ENCODE assay signal across 13 cellular contexts in the genomic region with DNA sequence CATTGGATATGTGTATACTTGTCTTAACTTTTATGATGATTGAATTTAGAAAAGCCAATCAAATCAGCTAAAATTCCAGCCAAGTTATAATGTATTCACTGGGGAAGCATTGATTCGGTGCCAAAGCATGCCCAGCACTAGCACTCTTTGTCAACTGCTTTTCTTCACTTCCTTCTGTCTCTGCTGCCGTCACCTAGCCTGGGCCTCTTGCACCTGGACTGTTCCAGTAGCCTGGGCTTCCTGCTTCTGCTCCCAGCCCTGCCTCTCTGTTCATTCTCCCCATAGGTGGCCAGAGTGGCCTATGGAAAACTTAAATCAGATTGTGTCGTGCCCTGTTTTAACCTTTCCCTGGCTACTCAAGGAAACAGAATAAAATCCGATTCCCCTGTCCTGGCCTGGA.
"Had no signal": no experiment of that assay in that cellular context is flagged by ENCODE, and none has a peak within 500 bp of the region (broad histone marks: within the 10 kb centered on the region; RNA-seq: fewer than 3 reads in every experiment).

No MANE protein-coding gene starts in this region.

- DNase-seq: activated CD4-positive, alpha-beta T cell treated with anti-CD3 and anti-CD28 coated beads for 1 hour; activated CD4-positive, alpha-beta T cell treated with anti-CD3 and anti-CD28 coated beads, Interleukin-2, amount 50 U/mL, for 48 hours; activated CD8-positive, alpha-beta memory T cell treated with anti-CD3 and anti-CD28 coated beads, Interleukin-2, amount 10 ng/mL, durations not matched to agents 7 days and 5 days; activated gamma-delta T cell; activated T-cell treated with anti-CD3 and anti-CD28 coated beads, Interleukin-2, amount 50 U/mL, for 24 hours; brain microvascular endothelial cell; cerebellar nuclear complex; hippocampal formation; stimulated activated CD4-positive, alpha-beta T cell treated with anti-CD3 and anti-CD28 coated beads, Interleukin-15, amount 100 ng/mL, for 24 hours; stimulated activated CD4-positive, alpha-beta T cell treated with anti-CD3 and anti-CD28 coated beads, Interleukin-4, amount 100 ng/mL, for 24 hours; T-helper 2 cell; testis; uterus had no signal

- H3K4me3 ChIP-seq: testis, uterus had no signal

- H3K4me1 ChIP-seq: testis had no signal

- H3K9me3 ChIP-seq: testis, uterus had no signal

- ATAC-seq: activated CD8-positive, alpha-beta memory T cell treated with anti-CD3 and anti-CD28 coated beads, Interleukin-2, amount 10 ng/mL, durations not matched to agents 7 days and 5 days had no signal

- H3K36me3 ChIP-seq: brain microvascular endothelial cell, uterus had no signal

- H3K27ac ChIP-seq: brain microvascular endothelial cell, testis, uterus had no signal

- H3K27me3 ChIP-seq: brain microvascular endothelial cell, testis, uterus had no signal
